Comparison of ENCODE assay signal across 15 cellular contexts in the genomic region with DNA sequence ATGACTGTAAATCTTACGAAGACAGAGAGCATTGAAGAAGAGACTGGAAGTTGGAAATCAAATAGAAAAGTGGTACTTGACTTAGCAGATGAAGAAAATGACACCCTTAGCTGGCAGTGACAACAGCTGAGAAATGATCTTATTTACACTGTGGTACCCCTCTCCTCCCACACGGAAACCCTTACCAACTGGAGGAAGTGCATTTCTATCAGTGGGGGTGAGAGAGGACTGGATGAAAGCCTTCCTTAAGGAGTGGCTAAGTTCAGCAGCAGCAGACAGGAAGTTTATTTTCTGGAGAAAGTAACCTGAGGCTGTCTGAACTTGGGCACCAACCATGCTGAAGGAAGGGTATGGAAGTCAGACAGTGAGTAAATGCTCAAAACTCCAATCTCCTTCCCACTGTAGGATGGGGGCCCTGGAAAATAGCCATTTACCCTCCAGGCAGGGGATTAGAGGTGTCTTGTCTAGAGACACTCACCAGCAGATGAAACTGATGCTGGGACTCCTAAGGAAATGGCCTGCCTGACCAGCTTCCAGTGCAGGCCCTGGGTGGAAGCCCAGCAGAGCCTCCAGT.
DNase-seq lines count a peak whose midpoint lies in the region; ATAC-seq and TF ChIP-seq lines count a peak whose summit lies in the region.
"Had no signal": no experiment of that assay in that cellular context is flagged by ENCODE, and none has a peak within 500 bp of the region (broad histone marks: within the 10 kb centered on the region; RNA-seq: fewer than 3 reads in every experiment).

No MANE protein-coding gene starts in this region.

- H4K20me1 ChIP-seq in BLaER1 (no peaks in the 10 kb centered on the region), smooth muscle cell (ENCODE audit: low read depth) (no peaks in the 10 kb centered on the region)

- no peak overlapping the region for H3K27ac ChIP-seq in BLaER1
- H3K27ac ChIP-seq in mesendoderm (ENCODE audit: low read depth, low read length) = no peak overlapping the region
- no peak overlapping the region for H3K27ac ChIP-seq in smooth muscle cell (ENCODE audit: low read depth)
- H3K27ac ChIP-seq: esophagus squamous epithelium, KMS-11, SJSA1 had no signal

- intact Hi-C loops in activated CD8-positive, alpha-beta T cell treated with anti-CD3 and anti-CD28 coated beads for 36 hours (cut with micrococcal nuclease) = loop anchor here (10.0 kb wide), 1 partner anchor 160 kb away; a partner anchor contains a TSS

- no peak overlapping the region for H3K4me3 ChIP-seq in BLaER1
- H3K4me3 ChIP-seq in mesendoderm (ENCODE audit: low read length) = no peak overlapping the region
- H3K4me3 ChIP-seq in smooth muscle cell = no peak overlapping the region
- H3K4me3 ChIP-seq: esophagus squamous epithelium, SJSA1 had no signal

- WGBS in mesendoderm (ENCODE audit: extremely low coverage, insufficient coverage, low lambda C conversion rate) = no CpG with 5 or more reads among the region's 2 CpGs
- 82% methylated on average over 2 of the region's 2 CpGs for WGBS in smooth muscle cell (ENCODE audit: low lambda C conversion rate)

- peaks cover 29% of the 10 kb centered on the region for H3K4me1 Mint-ChIP-seq in activated CD8-positive, alpha-beta T cell treated with anti-CD3 and anti-CD28 coated beads for 36 hours (ENCODE audit: low read depth)

- H3K23ac ChIP-seq in mesendoderm (ENCODE audit: low read length) = no peak overlapping the region

- peak overlapping the region; percentile 22 for H3K4me2 ChIP-seq in BLaER1
- H3K4me2 ChIP-seq in mesendoderm (ENCODE audit: low read length) = no peak overlapping the region
- H3K4me2 ChIP-seq in smooth muscle cell = no peak overlapping the region
- H3K4me2 ChIP-seq: KMS-11 had no signal

- H3K18ac ChIP-seq in mesendoderm (ENCODE audit: low read length) = no peak overlapping the region

- no peaks in the 10 kb centered on the region for H3K36me3 Mint-ChIP-seq in activated CD8-positive, alpha-beta T cell treated with anti-CD3 and anti-CD28 coated beads for 36 hours (ENCODE audit: low read depth)
- H3K36me3 Mint-ChIP-seq: brain had no signal

- H2BK5ac ChIP-seq in mesendoderm (ENCODE audit: low read length) = no peak overlapping the region

- no peak overlapping the region for H2BK15ac ChIP-seq in mesendoderm (replicated peaks; ENCODE audit: low read depth)

- H3K36me3 ChIP-seq in BLaER1 (no peaks in the 10 kb centered on the region), mesendoderm (ENCODE audit: control insufficient read depth, insufficient read depth, low read length) (no peaks in the 10 kb centered on the region), smooth muscle cell (ENCODE audit: low read depth) (no peaks in the 10 kb centered on the region)
- H3K36me3 ChIP-seq: esophagus squamous epithelium, SJSA1 had no signal

- H2AFZ ChIP-seq in smooth muscle cell (ENCODE audit: low read depth) = no peak overlapping the region

- H3K27me3 ChIP-seq in BLaER1 (no peaks in the 10 kb centered on the region), mesendoderm (ENCODE audit: insufficient read depth, low read length, poor library complexity) (no peaks in the 10 kb centered on the region), smooth muscle cell (ENCODE audit: low read depth) (no peaks in the 10 kb centered on the region)
- H3K27me3 ChIP-seq: esophagus squamous epithelium, SJSA1 had no signal

- H3K9me3 Mint-ChIP-seq in activated CD8-positive, alpha-beta T cell treated with anti-CD3 and anti-CD28 coated beads for 36 hours = peaks cover 19% of the 10 kb centered on the region

- no peak overlapping the region for H4K8ac ChIP-seq in mesendoderm (ENCODE audit: low read depth, low read length)

- H3K79me1 ChIP-seq in mesendoderm (ENCODE audit: low read length) = no peaks in the 10 kb centered on the region

- H3K27me3 Mint-ChIP-seq in activated CD8-positive, alpha-beta T cell treated with anti-CD3 and anti-CD28 coated beads for 36 hours = no peaks in the 10 kb centered on the region

- H3K27ac Mint-ChIP-seq in activated CD8-positive, alpha-beta T cell treated with anti-CD3 and anti-CD28 coated beads for 36 hours = peak overlapping the region; percentile 44

- no peak for TF ChIP-seq CTCF in activated CD8-positive, alpha-beta T cell treated with anti-CD3 and anti-CD28 coated beads for 36 hours (IDR thresholded peaks at IDR 0.05)
- no peak for TF ChIP-seq CTCF in smooth muscle cell (IDR thresholded peaks at IDR 0.05; ENCODE audit: borderline replicate concordance, insufficient read depth, poor library complexity, severe bottlenecking)

- H3K79me2 ChIP-seq in mesendoderm (ENCODE audit: control insufficient read depth, insufficient read depth, low read length) = no peaks in the 10 kb centered on the region
- H3K79me2 ChIP-seq in smooth muscle cell (ENCODE audit: low read depth) = no peaks in the 10 kb centered on the region

- no peak overlapping the region for H2BK120ac ChIP-seq in mesendoderm (ENCODE audit: low read depth, low read length)

- H3K4me1 ChIP-seq in BLaER1 (peaks cover 8% of the 10 kb centered on the region; the same call in 1 of the 2 replicates), mesendoderm (ENCODE audit: control insufficient read depth, low read depth, low read length) (no peaks in the 10 kb centered on the region), smooth muscle cell (ENCODE audit: low read depth) (no peaks in the 10 kb centered on the region)
- H3K4me1 ChIP-seq: esophagus squamous epithelium, SJSA1 had no signal

- peak; percentile 13 for DNase-seq in HT-29 (ENCODE audit: low spot score)
- peak; percentile 22 for DNase-seq in activated CD8-positive, alpha-beta T cell treated with anti-CD3 and anti-CD28 coated beads for 36 hours
- peak; percentile 25 for DNase-seq in mesendoderm
- no peak for DNase-seq in stimulated activated CD4-positive, alpha-beta T cell treated with anti-CD3 and anti-CD28 coated beads, Interleukin-2, amount 100 ng/mL, for 48 hours
- DNase-seq in NCI-H1417 (lab: John Stamatoyannopoulos, UW) = no peak
- DNase-seq in smooth muscle cell (lab: John Stamatoyannopoulos, UW; ENCODE audit: unreplicated experiment) = no peak
- no peak for DNase-seq in NOMO-1 (lab: John Stamatoyannopoulos, UW; ENCODE audit: unreplicated experiment in 2 of 2)
- DNase-seq: activated gamma-delta T cell, esophagus squamous epithelium, kidney glomerular epithelial cell, NCI-H1436 had no signal

- ATAC-seq in activated CD8-positive, alpha-beta T cell treated with anti-CD3 and anti-CD28 coated beads for 36 hours = peak; percentile 61

- H3F3A ChIP-seq in smooth muscle cell (ENCODE audit: low read depth) = no peaks in the 10 kb centered on the region

- no peak overlapping the region for H2AK5ac ChIP-seq in mesendoderm (ENCODE audit: low read length)

- H3K9ac ChIP-seq in BLaER1 (no peak overlapping the region), mesendoderm (ENCODE audit: low read length) (no peak overlapping the region), smooth muscle cell (ENCODE audit: low read depth) (no peak overlapping the region)
- H3K9ac ChIP-seq: KMS-11 had no signal

- peaks cover 17% of the 10 kb centered on the region for H3K9me3 ChIP-seq in BLaER1
- H3K9me3 ChIP-seq in smooth muscle cell (replicated peaks; ENCODE audit: low read depth) = no peaks in the 10 kb centered on the region
- H3K9me3 ChIP-seq: SJSA1 had no signal

- H3K4ac ChIP-seq in mesendoderm (ENCODE audit: low read depth, low read length) = no peak overlapping the region

- CTCF ChIA-PET in activated CD8-positive, alpha-beta T cell treated with anti-CD3 and anti-CD28 coated beads for 36 hours (lab: Charles Lee) = no interaction called here

- POLR2A ChIA-PET in activated CD8-positive, alpha-beta T cell treated with anti-CD3 and anti-CD28 coated beads for 36 hours (lab: Charles Lee) = no interaction called here

- no peak overlapping the region for H4K5ac ChIP-seq in mesendoderm (ENCODE audit: low read length)

- no peak overlapping the region for H3K4me3 Mint-ChIP-seq in activated CD8-positive, alpha-beta T cell treated with anti-CD3 and anti-CD28 coated beads for 36 hours
- H3K4me3 Mint-ChIP-seq: brain had no signal

- H3K56ac ChIP-seq in mesendoderm (ENCODE audit: low read length) = no peak overlapping the region

Comparison
In these comparisons a context has a peak if more than half of its experiments do, and no peak if none do; other contexts are left out.
1. DNase-seq: peak in HT-29 (single experiment), activated CD8-positive, alpha-beta T cell treated with anti-CD3 and anti-CD28 coated beads for 36 hours (single experiment) and mesendoderm (single experiment); none in stimulated activated CD4-positive, alpha-beta T cell treated with anti-CD3 and anti-CD28 coated beads, Interleukin-2, amount 100 ng/mL, for 48 hours (0 of 2), NCI-H1417 (0 of 3), smooth muscle cell (single experiment) and NOMO-1 (0 of 2).